In genomic region chr19:750640-751423, GRCh38 we compare ENCODE assay signal across 2 cellular contexts.
TF ChIP-seq lines count a peak whose summit lies in the region.

Gene MISP (plus strand): TSS chr19:751112. CDS start chr19:756947, 5,835 bp downstream.

TF ChIP-seq in A549, 52 proteins besides CTCF, POLR2A, EP300 and RAD21 (continued from another document):
- TF ChIP-seq REST (IDR thresholded peaks at IDR 0.05) (no peak), ZFP36 (IDR thresholded peaks at IDR 0.05; ENCODE audit: borderline replicate concordance, partially characterized antibody) (peak; percentile 92), TP53 (CRISPR knock-in tag; IDR thresholded peaks at IDR 0.05) (no peak), MAZ (IDR thresholded peaks at IDR 0.05; ENCODE audit: borderline replicate concordance, low read depth, low read length) (peak; percentile 30; the same call in 1 of the 2 replicates), JUNB (IDR thresholded peaks at IDR 0.05) (no peak), EHF (CRISPR knock-in tag; IDR thresholded peaks at IDR 0.05) (no peak), EHMT2 (IDR thresholded peaks at IDR 0.05; ENCODE audit: low read depth) (no peak), PHF8 (IDR thresholded peaks at IDR 0.05; ENCODE audit: borderline replicate concordance, low read depth) (peak; percentile 32; the same call in 1 of the 2 replicates), HOXB5 (CRISPR knock-in tag; IDR thresholded peaks at IDR 0.05) (no peak), BCL3 (IDR thresholded peaks at IDR 0.05) (peak; percentile 70; the same call in 2 of the 3 replicates), HES2 (IDR thresholded peaks at IDR 0.05) (no peak), JUN (IDR thresholded peaks at IDR 0.05) (peak; percentile 7 to 67; a peak in 4 of 5 replicates), CBX8 (IDR thresholded peaks at IDR 0.05) (no peak), MYC (IDR thresholded peaks at IDR 0.05; ENCODE audit: borderline replicate concordance, low read length) (no peak), RARB (CRISPR knock-in tag; IDR thresholded peaks at IDR 0.05) (no peak), TFCP2L1 (CRISPR knock-in tag; IDR thresholded peaks at IDR 0.05) (0 out of 2 replicates have a peak, but pooled peaks have one; percentile 5), HOXB13 (CRISPR knock-in tag; IDR thresholded peaks at IDR 0.05; ENCODE audit: low read depth) (no peak)

TF ChIP-seq in SK-N-SH, 30 proteins besides CTCF, POLR2A, EP300 and RAD21 (continued from another document):
- TF ChIP-seq GABPA (IDR thresholded peaks at IDR 0.05; ENCODE audit: low read depth) (no peak), FOSL2 (IDR thresholded peaks at IDR 0.05; ENCODE audit: borderline replicate concordance, low read depth) (no peak)
